In the genomic region with DNA sequence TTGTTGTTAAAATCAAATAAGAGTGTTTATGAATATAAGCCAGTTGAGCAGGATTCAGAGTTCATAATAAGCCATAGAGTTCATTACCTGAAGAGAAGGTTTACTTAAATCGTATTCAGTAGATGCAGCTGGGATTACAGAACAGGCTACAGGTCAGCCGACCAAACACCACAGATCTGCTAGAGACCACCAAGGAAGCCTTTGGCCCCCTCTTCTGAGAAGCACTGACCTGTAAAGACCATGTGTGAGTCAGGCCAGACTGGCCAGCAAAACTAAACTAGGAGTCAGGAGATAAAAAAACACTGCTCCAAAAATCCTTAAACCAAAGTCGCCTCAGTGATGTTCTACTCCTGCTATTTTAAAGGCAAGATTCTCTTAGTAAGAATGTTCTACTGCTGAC, we compare ENCODE assay signal across 17 cellular contexts.
A peak's percentile ranks its signal among the peaks of the same experiment; 100 is the strongest.
DNase-seq lines count a peak whose midpoint lies in the region; ATAC-seq and TF ChIP-seq lines count a peak whose summit lies in the region.
"Had no signal": no experiment of that assay in that cellular context is flagged by ENCODE, and none has a peak within 500 bp of the region (broad histone marks: within the 10 kb centered on the region; RNA-seq: fewer than 3 reads in every experiment).

No MANE protein-coding gene starts in this region.

- no peak overlapping the region for H2AK9ac ChIP-seq in IMR-90 (replicated peaks; ENCODE audit: low read depth, low read length, poor library complexity)

- no peak overlapping the region for H3K9ac ChIP-seq in IMR-90 (ENCODE audit: low read depth, low read length)
- H3K9ac ChIP-seq: GM23248 had no signal

- dilution Hi-C loops in IMR-90 (cut with HindIII; ENCODE audit: low sequenced_read_pairs, unreplicated experiment), result no loop called here

- no peak overlapping the region for H3K4me3 Mint-ChIP-seq in nephron progenitor cell
- no peak overlapping the region for H3K4me3 Mint-ChIP-seq in CD4-positive, alpha-beta memory T cell
- H3K4me3 Mint-ChIP-seq: B cell; CD4-positive, CD25-positive, alpha-beta regulatory T cell had no signal

- H3K4me2 ChIP-seq in IMR-90 (ENCODE audit: low read depth, low read length), result no peak overlapping the region

- no peak overlapping the region for H2AK5ac ChIP-seq in IMR-90 (ENCODE audit: low read depth, low read length)

- intact Hi-C loops in IMR-90 (cut with micrococcal nuclease), result no loop called here
- intact Hi-C loops in CD4-positive, alpha-beta memory T cell (cut with micrococcal nuclease), result no loop called here

- no peak overlapping the region for H2BK20ac ChIP-seq in IMR-90 (ENCODE audit: low read depth, low read length)

- no peak overlapping the region for H2BK15ac ChIP-seq in IMR-90 (ENCODE audit: low read depth, low read length)

- H3K27me3 ChIP-seq in IMR-90 (ENCODE audit: control insufficient read depth, insufficient read depth, low read length), result no peaks in the 10 kb centered on the region
- H3K27me3 ChIP-seq in thoracic aorta (replicated peaks; ENCODE audit: insufficient read depth), result no peaks in the 10 kb centered on the region
- no peaks in the 10 kb centered on the region for H3K27me3 ChIP-seq in CD4-positive, alpha-beta memory T cell (ENCODE audit: insufficient read depth, low read length)

- no peaks in the 10 kb centered on the region for H3K79me1 ChIP-seq in IMR-90 (ENCODE audit: low read depth in 1 of 2, low read length in 2 of 2)

- H3K27ac ChIP-seq in IMR-90 (ENCODE audit: insufficient read depth, low read length), result no peak overlapping the region
- H3K27ac ChIP-seq in thoracic aorta, result peak overlapping the region; percentile 22 to 84
- no peak overlapping the region for H3K27ac ChIP-seq in CD4-positive, alpha-beta memory T cell (ENCODE audit: low read depth, low read length)
- H3K27ac ChIP-seq: GM23248, HL-60 had no signal

- H4K20me1 ChIP-seq in IMR-90 (ENCODE audit: insufficient read depth, low read length), result no peaks in the 10 kb centered on the region

- WGBS in IMR-90 (ENCODE audit: extremely low coverage in 2 of 2, insufficient read length in 1 of 2), 2 experiments, result 86% methylated on average over 2 of the region's 3 CpGs; no CpG with 5 or more reads in 1 of the 2 experiments

- H3K27ac Mint-ChIP-seq in nephron progenitor cell, result peak overlapping the region; percentile 77
- H3K27ac Mint-ChIP-seq in CD4-positive, alpha-beta memory T cell, result no peak overlapping the region
- H3K27ac Mint-ChIP-seq: B cell; CD4-positive, CD25-positive, alpha-beta regulatory T cell had no signal

- H3K23ac ChIP-seq in IMR-90 (ENCODE audit: low read depth, low read length), result no peak overlapping the region

- H2AFZ ChIP-seq in IMR-90 (replicated peaks; ENCODE audit: low read length, poor library complexity), result peak overlapping the region; percentile 53

- no peaks in the 10 kb centered on the region for H3K9me3 Mint-ChIP-seq in nephron progenitor cell
- peaks cover 0 to 21% (median 9%) of the 10 kb centered on the region in 8 donors for H3K9me3 Mint-ChIP-seq in CD4-positive, alpha-beta memory T cell

- peaks cover 42% of the 10 kb centered on the region for H3K4me1 Mint-ChIP-seq in nephron progenitor cell
- no peaks in the 10 kb centered on the region for H3K4me1 Mint-ChIP-seq in CD4-positive, alpha-beta memory T cell
- H3K4me1 Mint-ChIP-seq: B cell; CD4-positive, CD25-positive, alpha-beta regulatory T cell had no signal

- no peak overlapping the region for H3K14ac ChIP-seq in IMR-90 (replicated peaks; ENCODE audit: low read depth, low read length)

- no peak overlapping the region for H2BK5ac ChIP-seq in IMR-90 (ENCODE audit: low read depth, low read length, poor library complexity, severe bottlenecking)

- no peaks in the 10 kb centered on the region for H3K27me3 Mint-ChIP-seq in nephron progenitor cell (ENCODE audit: low read depth, poor library complexity)
- H3K27me3 Mint-ChIP-seq in CD4-positive, alpha-beta memory T cell, result no peaks in the 10 kb centered on the region
- H3K27me3 Mint-ChIP-seq: B cell; CD4-positive, CD25-positive, alpha-beta regulatory T cell had no signal

- H2BK120ac ChIP-seq in IMR-90 (ENCODE audit: low read depth, low read length), result no peak overlapping the region

- H3K36me3 ChIP-seq in IMR-90 (ENCODE audit: control insufficient read depth, insufficient read depth, low read length), result no peaks in the 10 kb centered on the region
- H3K36me3 ChIP-seq in thoracic aorta, result no peaks in the 10 kb centered on the region
- H3K36me3 ChIP-seq in CD4-positive, alpha-beta memory T cell (ENCODE audit: insufficient read depth, low read length), result no peaks in the 10 kb centered on the region

- H3K9me1 ChIP-seq in IMR-90 (ENCODE audit: insufficient read depth, low read length), result no peaks in the 10 kb centered on the region

- no peak overlapping the region for H4K8ac ChIP-seq in IMR-90 (ENCODE audit: low read depth in 2 of 2, low read length in 2 of 2)

- TF ChIP-seq CTCF in IMR-90 (conservative IDR thresholded peaks at IDR 0.05; ENCODE audit: low read depth, low read length), result no peak
- no peak for TF ChIP-seq CTCF in nephron progenitor cell (IDR thresholded peaks at IDR 0.05)
- no peak for TF ChIP-seq CTCF in thoracic aorta (IDR thresholded peaks at IDR 0.05)

- in situ Hi-C loops in IMR-90 (cut with MboI; ENCODE audit: low sequenced_read_pairs), result no loop called here

- BruUV-seq in IMR-90 (replicated peaks; lab: Mats Ljungman, UMichigan), result no TSS peak

- no peak overlapping the region for H4K91ac ChIP-seq in IMR-90 (ENCODE audit: insufficient read depth, low read depth, low read length)

- DNase-seq in IMR-90 (no peak), left kidney (ENCODE audit: low read depth, low spot score) (peak; percentile 4), nephron progenitor cell (peak; percentile 22), thoracic aorta (ENCODE audit: low spot score) (no peak), putamen (ENCODE audit: low spot score) (no peak), Kasumi-1 (lab: John Stamatoyannopoulos, UW) (no peak)
- no peak for DNase-seq in CD4-positive, alpha-beta memory T cell
- DNase-seq: C1 segment of cervical spinal cord; Caco-2; CD4-positive, CD25-positive, alpha-beta regulatory T cell; DMS153; DMS79; GDM1; GM23248; HCEC 1CT had no signal

- CTCF ChIA-PET in IMR-90 (lab: Yijun Ruan, JAX), result no interaction called here
- CTCF ChIA-PET in CD4-positive, alpha-beta memory T cell (lab: Charles Lee; ENCODE audit: partially characterized antibody), result no interaction called here

- ATAC-seq in IMR-90 (ENCODE audit: low read depth) (no peak), thoracic aorta (ENCODE audit: insufficient number of reproducible peaks, low FRiP score, low read depth) (no peak)

- no peak for TF ChIP-seq RAD21 in IMR-90 (IDR thresholded peaks at IDR 0.05; ENCODE audit: low read length)

- H3K36me3 Mint-ChIP-seq in nephron progenitor cell (ENCODE audit: low read depth), result no peaks in the 10 kb centered on the region
- no peaks in the 10 kb centered on the region for H3K36me3 Mint-ChIP-seq in CD4-positive, alpha-beta memory T cell
- H3K36me3 Mint-ChIP-seq: CD4-positive, CD25-positive, alpha-beta regulatory T cell had no signal

- no peak overlapping the region for H4K5ac ChIP-seq in IMR-90 (ENCODE audit: low read depth, low read length)

- TF ChIP-seq POLR2A in IMR-90 (IDR thresholded peaks at IDR 0.05; ENCODE audit: low read depth, low read length), result no peak

- no peak overlapping the region for H3K4me3 ChIP-seq in IMR-90 (ENCODE audit: insufficient read depth, low read depth, low read length)
- no peak overlapping the region for H3K4me3 ChIP-seq in thoracic aorta
- no peak overlapping the region for H3K4me3 ChIP-seq in CD4-positive, alpha-beta memory T cell (ENCODE audit: low read length in 2 of 2)
- H3K4me3 ChIP-seq: GM23248 had no signal

- H3K4me1 ChIP-seq in IMR-90 (ENCODE audit: control insufficient read depth, insufficient read depth, low read length), result peaks cover 2% of the 10 kb centered on the region; the same call in 1 of the 2 replicates
- H3K4me1 ChIP-seq in thoracic aorta (ENCODE audit: control insufficient read depth in 1 of 2, low read depth in 2 of 2), result peaks cover 16 to 19% of the 10 kb centered on the region in 2 donors
- no peaks in the 10 kb centered on the region for H3K4me1 ChIP-seq in CD4-positive, alpha-beta memory T cell (ENCODE audit: insufficient read depth, low read length)
- H3K4me1 ChIP-seq: Caco-2 had no signal

- H3K56ac ChIP-seq in IMR-90 (ENCODE audit: extremely low read depth, insufficient read depth, low read length), result no peak overlapping the region

- no peaks in the 10 kb centered on the region for H3K9me3 ChIP-seq in IMR-90 (ENCODE audit: control insufficient read depth, insufficient read depth, low read length)
- H3K9me3 ChIP-seq in thoracic aorta, result no peaks in the 10 kb centered on the region
- H3K9me3 ChIP-seq in CD4-positive, alpha-beta memory T cell (ENCODE audit: control insufficient read depth in 1 of 2, low read length in 2 of 2), result no peaks in the 10 kb centered on the region
- H3K9me3 ChIP-seq: Caco-2 had no signal

- H3K18ac ChIP-seq in IMR-90 (ENCODE audit: low read depth, low read length), result no peak overlapping the region

- no peak overlapping the region for H3K4ac ChIP-seq in IMR-90 (ENCODE audit: low read depth, low read length)

- POLR2A ChIA-PET in IMR-90 (lab: Charles Lee; ENCODE audit: unreplicated experiment), result no interaction called here
- POLR2A ChIA-PET in CD4-positive, alpha-beta memory T cell (lab: Charles Lee; ENCODE audit: partially characterized antibody), result no interaction called here

TF ChIP-seq in IMR-90, 13 proteins besides CTCF, POLR2A, EP300 and RAD21 (continues in another document):
- no peak for TF ChIP-seq MAZ (IDR thresholded peaks at IDR 0.05; ENCODE audit: borderline replicate concordance, low read depth, low read length)
- TF ChIP-seq, protein P1, sequence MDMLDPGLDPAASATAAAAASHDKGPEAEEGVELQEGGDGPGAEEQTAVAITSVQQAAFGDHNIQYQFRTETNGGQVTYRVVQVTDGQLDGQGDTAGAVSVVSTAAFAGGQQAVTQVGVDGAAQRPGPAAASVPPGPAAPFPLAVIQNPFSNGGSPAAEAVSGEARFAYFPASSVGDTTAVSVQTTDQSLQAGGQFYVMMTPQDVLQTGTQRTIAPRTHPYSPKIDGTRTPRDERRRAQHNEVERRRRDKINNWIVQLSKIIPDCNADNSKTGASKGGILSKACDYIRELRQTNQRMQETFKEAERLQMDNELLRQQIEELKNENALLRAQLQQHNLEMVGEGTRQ (IDR thresholded peaks at IDR 0.05; ENCODE audit: low read depth, low read length), result no peak
- TF ChIP-seq, protein P2, sequence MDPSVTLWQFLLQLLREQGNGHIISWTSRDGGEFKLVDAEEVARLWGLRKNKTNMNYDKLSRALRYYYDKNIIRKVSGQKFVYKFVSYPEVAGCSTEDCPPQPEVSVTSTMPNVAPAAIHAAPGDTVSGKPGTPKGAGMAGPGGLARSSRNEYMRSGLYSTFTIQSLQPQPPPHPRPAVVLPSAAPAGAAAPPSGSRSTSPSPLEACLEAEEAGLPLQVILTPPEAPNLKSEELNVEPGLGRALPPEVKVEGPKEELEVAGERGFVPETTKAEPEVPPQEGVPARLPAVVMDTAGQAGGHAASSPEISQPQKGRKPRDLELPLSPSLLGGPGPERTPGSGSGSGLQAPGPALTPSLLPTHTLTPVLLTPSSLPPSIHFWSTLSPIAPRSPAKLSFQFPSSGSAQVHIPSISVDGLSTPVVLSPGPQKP (IDR thresholded peaks at IDR 0.05; ENCODE audit: borderline replicate concordance, low read depth, low read length), result no peak
- TF ChIP-seq RCOR1 (IDR thresholded peaks at IDR 0.05; ENCODE audit: insufficient replicate concordance, low read length), result no peak
- TF ChIP-seq RFX5 (IDR thresholded peaks at IDR 0.05; ENCODE audit: low read depth, low read length), result no peak

Comparison
In these comparisons a context has a peak if more than half of its experiments do, and no peak if none do; other contexts are left out.
1. DNase-seq: peak in left kidney (single experiment) and nephron progenitor cell (single experiment); none in IMR-90 (single experiment), thoracic aorta (single experiment), putamen (single experiment), Kasumi-1 (0 of 2) and CD4-positive, alpha-beta memory T cell (0 of 5).
2. H3K27ac ChIP-seq: peak in thoracic aorta (2 of 2); none in IMR-90 (single experiment) and CD4-positive, alpha-beta memory T cell (single experiment).